In genomic region chr15:81275711-81276417, GRCh38 we compare ENCODE assay signal across 8 cellular contexts. TPM values are rescaled to one million over a fixed set of nuclear protein-coding genes. Genes with fewer than 3 reads are reported as not detected.
A peak's percentile ranks its signal among the peaks of the same experiment; 100 is the strongest.
DNase-seq lines count a peak whose midpoint lies in the region; ATAC-seq, FAIRE-seq and TF ChIP-seq lines count a peak whose summit lies in the region.
"Had no signal": no experiment of that assay in that cellular context is flagged by ENCODE, and none has a peak within 500 bp of the region (broad histone marks: within the 10 kb centered on the region; RNA-seq: fewer than 3 reads in every experiment).

No MANE protein-coding gene starts in this region.

- peaks cover 51% of the 10 kb centered on the region for H3K4me1 Mint-ChIP-seq in activated CD8-positive, alpha-beta T cell treated with anti-CD3 and anti-CD28 coated beads for 36 hours (ENCODE audit: low read depth)

- DNase-seq in GM12892 (ENCODE audit: insufficient read length): no peak
- no peak for DNase-seq in activated CD8-positive, alpha-beta T cell treated with anti-CD3 and anti-CD28 coated beads for 36 hours
- DNase-seq in heart right ventricle: no peak
- DNase-seq in suprapubic skin (ENCODE audit: low spot score in 2 of 2): no peak
- DNase-seq in cerebellar nuclear complex (lab: John Stamatoyannopoulos, UW): no peak
- DNase-seq in amygdala (lab: John Stamatoyannopoulos, UW): no peak
- no peak for DNase-seq in T1000 (lab: John Stamatoyannopoulos, UW)

- peaks cover 0 to 18% (median 5%) of the 10 kb centered on the region in 9 donors for H3K4me1 ChIP-seq in heart right ventricle
- H3K4me1 ChIP-seq in suprapubic skin: peaks cover 16% of the 10 kb centered on the region

- H3K36me3 ChIP-seq in heart right ventricle (peaks cover 0 to 32% (median 0%) of the 10 kb centered on the region in 9 donors), suprapubic skin (peaks cover 11% of the 10 kb centered on the region)

- peaks cover 21% of the 10 kb centered on the region for H3K9me3 Mint-ChIP-seq in activated CD8-positive, alpha-beta T cell treated with anti-CD3 and anti-CD28 coated beads for 36 hours

- no peak for TF ChIP-seq EP300 in suprapubic skin (IDR thresholded peaks at IDR 0.05)

- intact Hi-C loops in activated CD8-positive, alpha-beta T cell treated with anti-CD3 and anti-CD28 coated beads for 36 hours (cut with micrococcal nuclease): loop anchor here (1.0 to 5.0 kb wide), 2 partner anchors 56 to 124 kb away; no protein-coding TSS in a partner anchor
- intact Hi-C loops in heart right ventricle (cut with DNase I): loop anchor here (1.0 to 10.0 kb wide), 10 partner anchors 46 to 919 kb away; partner anchors contain the start of gene STARD5 (in 1 of the 10)

- 79 to 82% methylated on average over 4 of the region's 4 CpGs for WGBS in heart right ventricle, 2 donors
- 78% methylated on average over 4 of the region's 4 CpGs for WGBS in suprapubic skin

- POLR2A ChIA-PET in activated CD8-positive, alpha-beta T cell treated with anti-CD3 and anti-CD28 coated beads for 36 hours (lab: Charles Lee): interaction anchor here (0.7 to 2.3 kb wide), 5 partner anchors 9 to 51 kb away, joined by 4 to 7 read pairs (median 5); no protein-coding TSS in a partner anchor

- CTCF ChIA-PET in activated CD8-positive, alpha-beta T cell treated with anti-CD3 and anti-CD28 coated beads for 36 hours (lab: Charles Lee): interaction anchor here (0.5 to 6.3 kb wide), 41 partner anchors 8 to 205 kb away, joined by 3 to 97 read pairs (median 5); partner anchors contain the start of genes STARD5 and TMC3

- TF ChIP-seq POLR2A in GM12892 (IDR thresholded peaks at IDR 0.05; ENCODE audit: low read depth, low read length) (no peak), suprapubic skin (IDR thresholded peaks at IDR 0.05) (no peak)

- H3K9me3 ChIP-seq in heart right ventricle (peaks cover 0 to 18% (median 8%) of the 10 kb centered on the region in 11 donors), suprapubic skin (no peaks in the 10 kb centered on the region)

- peak overlapping the region; percentile 49 for H3K27ac Mint-ChIP-seq in activated CD8-positive, alpha-beta T cell treated with anti-CD3 and anti-CD28 coated beads for 36 hours

- peak overlapping the region in 9 of 10 donors; percentile 3 to 66 (median 38) for H3K27ac ChIP-seq in heart right ventricle
- H3K27ac ChIP-seq in suprapubic skin: peak overlapping the region; percentile 57

- H3K36me3 Mint-ChIP-seq in activated CD8-positive, alpha-beta T cell treated with anti-CD3 and anti-CD28 coated beads for 36 hours (ENCODE audit: low read depth): peaks cover 27% of the 10 kb centered on the region

- no peaks in the 10 kb centered on the region for H3K27me3 Mint-ChIP-seq in activated CD8-positive, alpha-beta T cell treated with anti-CD3 and anti-CD28 coated beads for 36 hours
- H3K27me3 Mint-ChIP-seq: memory B cell had no signal

- H3K4me3 ChIP-seq in heart right ventricle: no peak overlapping the region
- no peak overlapping the region for H3K4me3 ChIP-seq in suprapubic skin

- no peak for TF ChIP-seq CTCF in activated CD8-positive, alpha-beta T cell treated with anti-CD3 and anti-CD28 coated beads for 36 hours (IDR thresholded peaks at IDR 0.05)
- TF ChIP-seq CTCF in heart right ventricle (IDR thresholded peaks at IDR 0.05): no peak
- TF ChIP-seq CTCF in suprapubic skin (IDR thresholded peaks at IDR 0.05): no peak

- H3K27me3 ChIP-seq in heart right ventricle: no peaks in the 10 kb centered on the region
- no peaks in the 10 kb centered on the region for H3K27me3 ChIP-seq in suprapubic skin

- ATAC-seq in activated CD8-positive, alpha-beta T cell treated with anti-CD3 and anti-CD28 coated beads for 36 hours: no peak
- peak in 6 of 8 donors; percentile 32 to 64 (median 41) for ATAC-seq in heart right ventricle

- H3K4me3 Mint-ChIP-seq in activated CD8-positive, alpha-beta T cell treated with anti-CD3 and anti-CD28 coated beads for 36 hours: no peak overlapping the region

- peak; percentile 68 for FAIRE-seq in GM12892 (lab: Jason Lieb, UNC)

RNA-seq across cellular contexts. Expression of gene STARD5, which starts 48.1 kb away (rescaled TPM):
- 4.0 TPM for polyA plus RNA-seq in GM12892 (2012; ENCODE audit: missing spikeins)
- 1 to 10 TPM; 6.7 to 6.9 TPM for total RNA-seq in activated CD8-positive, alpha-beta T cell treated with anti-CD3 and anti-CD28 coated beads for 36 hours
- total RNA-seq in heart right ventricle (1 to 10 TPM in 6 of 10 donors, under 1 TPM in 4; 0.70 to 3.5 (median 1.2) TPM), suprapubic skin (10 to 100 TPM; 54.6 to 88.2 (median 67.4) TPM)
- polyA plus RNA-seq in heart right ventricle: 1 to 10 TPM; 2.5 to 4.7 TPM

Comparison
In these comparisons a context has a peak if more than half of its experiments do, and no peak if none do; other contexts are left out.
1. RNA of gene STARD5, which starts 48.1 kb away (total RNA-seq): 54.6 to 88.2 TPM in suprapubic skin; 6.7 to 6.9 TPM in activated CD8-positive, alpha-beta T cell treated with anti-CD3 and anti-CD28 coated beads for 36 hours and 0.70 to 3.5 TPM in heart right ventricle; every median in the first group is over 4 times any median in the second.